In the genomic region with DNA sequence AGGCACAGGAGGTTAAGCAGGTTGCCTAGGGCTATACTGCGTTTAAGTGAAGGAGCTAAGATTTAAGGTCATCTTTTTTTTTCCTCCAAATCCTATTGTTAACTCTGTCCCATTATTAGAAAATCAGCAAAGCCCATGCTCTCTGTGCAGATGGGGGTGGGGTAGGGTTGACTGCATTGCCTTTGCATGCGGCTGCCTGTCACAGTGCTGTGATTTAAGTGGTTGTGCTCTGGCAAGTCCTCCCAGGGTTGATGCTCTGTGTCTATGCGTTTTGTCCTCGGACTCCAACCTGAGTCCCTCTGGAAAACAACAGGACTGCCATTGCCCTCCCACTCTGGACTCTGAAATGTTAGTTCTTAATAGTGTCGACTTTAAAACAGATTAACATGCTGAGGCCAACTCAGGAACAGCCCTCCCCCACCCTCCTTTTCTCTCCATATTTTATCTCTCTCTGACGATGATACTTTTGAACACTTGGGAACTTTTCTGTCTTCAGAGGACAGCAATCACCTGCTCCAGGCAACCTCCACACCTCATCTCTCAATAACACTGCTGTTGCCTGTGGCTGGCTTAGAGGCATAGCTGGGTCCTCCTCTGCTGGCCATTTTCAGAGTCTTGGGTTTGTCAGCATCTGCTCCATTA, we compare ENCODE assay signal across 1 cellular context.
TF ChIP-seq lines count a peak whose summit lies in the region.

No MANE protein-coding gene starts in this region.

TF ChIP-seq in GM12878, 131 proteins besides CTCF, POLR2A, EP300 and RAD21 (continued from another document):
- TF ChIP-seq MXI1 (IDR thresholded peaks at IDR 0.05; ENCODE audit: low read depth, low read length), result peak; percentile 54; the same call in 1 of the 2 replicates
